Comparison of ENCODE assay signal across 30 cellular contexts in the genomic region with DNA sequence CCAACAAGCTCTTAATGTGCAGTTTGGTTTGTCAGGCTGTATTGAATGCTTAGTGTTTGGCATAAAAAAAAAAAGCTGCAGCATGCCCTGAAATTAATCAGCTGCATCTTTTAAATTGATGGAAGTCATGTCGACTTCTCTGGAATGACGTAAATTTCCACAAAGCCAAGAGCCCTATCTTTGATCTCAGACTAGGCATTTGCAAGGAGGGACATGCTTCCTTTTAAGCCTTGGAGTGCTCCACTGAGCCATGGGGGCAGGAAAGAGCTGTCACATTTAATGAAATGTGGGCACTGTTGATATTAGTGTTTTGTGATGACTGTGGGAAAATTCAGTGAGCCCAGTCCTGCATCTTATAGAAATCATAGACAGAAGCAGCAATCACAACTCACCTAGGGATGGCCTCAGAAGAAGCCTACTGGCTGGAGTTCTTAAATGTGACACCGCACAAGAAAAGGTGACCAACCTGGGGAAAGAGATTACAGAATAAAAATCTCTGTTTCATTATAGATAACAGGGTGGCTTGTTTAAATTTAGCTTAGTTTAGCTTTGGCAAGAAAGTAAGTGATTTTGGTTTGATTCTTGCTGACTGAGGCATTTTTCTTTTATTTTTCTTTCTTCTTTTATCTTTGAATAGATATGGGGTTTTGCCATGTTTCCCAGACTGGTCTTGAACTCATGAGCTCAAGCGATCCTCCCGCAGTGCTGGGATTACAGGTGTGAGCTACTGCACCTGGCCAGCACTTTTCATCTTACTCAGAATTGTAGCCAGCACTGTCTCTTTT.
"Had no signal": no experiment of that assay in that cellular context is flagged by ENCODE, and none has a peak within 500 bp of the region (broad histone marks: within the 10 kb centered on the region; RNA-seq: fewer than 3 reads in every experiment).

No MANE protein-coding gene starts in this region.

- H3K27ac Mint-ChIP-seq: activated CD4-positive, alpha-beta memory T cell treated with anti-CD3 and anti-CD28 coated beads for 36 hours; activated T-cell treated with anti-CD3 and anti-CD28 coated beads, Interleukin-2, amount 50 U/mL, for 24 hours; mesothelial cell of epicardium; stimulated activated memory B cell treated with anti-CD40 and anti-IgM and Interleukin-4, amounts not matched to agents 10 μg/mL and 1 μg/mL and 100 μg/mL, for 72 hours; stimulated activated naive CD8-positive, alpha-beta T cell treated with anti-CD3 and anti-CD28 coated beads, Interleukin-15, amount 100 ng/mL, for 72 hours; T-helper 17 cell; type B pancreatic cell had no signal

- H3K9me3 Mint-ChIP-seq: activated naive CD4-positive, alpha-beta T cell treated with anti-CD3 and anti-CD28 coated beads, Interleukin-2, amount 10 ng/mL, durations not matched to agents 7 days and 5 days; neural crest cell; type B pancreatic cell had no signal

- H3K27me3 Mint-ChIP-seq: activated CD4-positive, alpha-beta memory T cell treated with anti-CD3 and anti-CD28 coated beads for 36 hours; activated naive CD4-positive, alpha-beta T cell treated with anti-CD3 and anti-CD28 coated beads, Interleukin-2, amount 10 ng/mL, durations not matched to agents 7 days and 5 days; activated T-cell treated with anti-CD3 and anti-CD28 coated beads, Interleukin-2, amount 50 U/mL, for 24 hours; naive B cell; stimulated activated memory B cell treated with anti-CD40 and anti-IgM and Interleukin-4, amounts not matched to agents 10 μg/mL and 1 μg/mL and 100 μg/mL, for 72 hours; stimulated activated naive CD8-positive, alpha-beta T cell treated with anti-CD3 and anti-CD28 coated beads, Interleukin-15, amount 100 ng/mL, for 72 hours; T-helper 17 cell; type B pancreatic cell had no signal

- H3K4me1 Mint-ChIP-seq: activated naive CD4-positive, alpha-beta T cell treated with anti-CD3 and anti-CD28 coated beads, Interleukin-2, amount 10 ng/mL, durations not matched to agents 7 days and 5 days; naive B cell; neural crest cell; stimulated activated memory B cell treated with anti-CD40 and anti-IgM and Interleukin-4, amounts not matched to agents 10 μg/mL and 1 μg/mL and 100 μg/mL, for 72 hours; stimulated activated naive CD8-positive, alpha-beta T cell treated with anti-CD3 and anti-CD28 coated beads, Interleukin-15, amount 100 ng/mL, for 72 hours; T-helper 17 cell had no signal

- DNase-seq: activated CD4-positive, alpha-beta memory T cell treated with anti-CD3 and anti-CD28 coated beads for 36 hours; activated CD4-positive, alpha-beta T cell treated with anti-CD3 and anti-CD28 coated beads for 48 hours; activated CD8-positive, alpha-beta memory T cell treated with anti-CD3 and anti-CD28 coated beads, Interleukin-2, amount 50 U/mL, for 48 hours; activated gamma-delta T cell; activated naive CD4-positive, alpha-beta T cell treated with anti-CD3 and anti-CD28 coated beads, Interleukin-2, amount 10 ng/mL, durations not matched to agents 7 days and 5 days; activated T-cell treated with anti-CD3 and anti-CD28 coated beads, Interleukin-2, amount 50 U/mL, for 24 hours; amniotic stem cell; caudate nucleus; hippocampal formation; left cardiac atrium; mammary epithelial cell; naive B cell; nucleus accumbens; pancreas; spleen; stimulated activated CD4-positive, alpha-beta T cell treated with anti-CD3 and anti-CD28 coated beads, Interleukin-4, amount 100 ng/mL, for 1 hour; stimulated activated naive CD8-positive, alpha-beta T cell treated with anti-CD3 and anti-CD28 coated beads, Interleukin-15, amount 100 ng/mL, for 72 hours; substantia nigra; T-helper 17 cell; uterus had no signal

- H3K4me1 ChIP-seq: gastroesophageal sphincter, pancreas, prostate gland, right atrium auricular region, spleen, uterus had no signal

- H3K36me3 Mint-ChIP-seq: activated CD4-positive, alpha-beta memory T cell treated with anti-CD3 and anti-CD28 coated beads for 36 hours; activated naive CD4-positive, alpha-beta T cell treated with anti-CD3 and anti-CD28 coated beads, Interleukin-2, amount 10 ng/mL, durations not matched to agents 7 days and 5 days; mesothelial cell of epicardium; naive B cell; type B pancreatic cell had no signal

- H3K27me3 ChIP-seq: gastroesophageal sphincter, pancreas, right atrium auricular region, spleen, uterus had no signal

- H3K4me3 ChIP-seq: gastroesophageal sphincter, pancreas, prostate gland, right atrium auricular region, spleen, uterus had no signal

- H3K27ac ChIP-seq: gastroesophageal sphincter, pancreas, prostate gland, right atrium auricular region, uterus, VCaP had no signal

- FAIRE-seq: endothelial cell of umbilical vein, keratinocyte, pancreas had no signal

- H3K9me3 ChIP-seq: gastroesophageal sphincter, pancreas, prostate gland, right atrium auricular region, uterus had no signal

- H3K36me3 ChIP-seq: gastroesophageal sphincter, pancreas, prostate gland, right atrium auricular region, spleen, uterus had no signal

- H3K4me3 Mint-ChIP-seq: activated CD4-positive, alpha-beta memory T cell treated with anti-CD3 and anti-CD28 coated beads for 36 hours; activated naive CD4-positive, alpha-beta T cell treated with anti-CD3 and anti-CD28 coated beads, Interleukin-2, amount 10 ng/mL, durations not matched to agents 7 days and 5 days; activated T-cell treated with anti-CD3 and anti-CD28 coated beads, Interleukin-2, amount 50 U/mL, for 24 hours; mesothelial cell of epicardium; naive B cell; neural crest cell; stimulated activated memory B cell treated with anti-CD40 and anti-IgM and Interleukin-4, amounts not matched to agents 10 μg/mL and 1 μg/mL and 100 μg/mL, for 72 hours; stimulated activated naive CD8-positive, alpha-beta T cell treated with anti-CD3 and anti-CD28 coated beads, Interleukin-15, amount 100 ng/mL, for 72 hours; T-helper 17 cell; type B pancreatic cell had no signal
